Comparison of ENCODE assay signal across 16 cellular contexts in the genomic region with DNA sequence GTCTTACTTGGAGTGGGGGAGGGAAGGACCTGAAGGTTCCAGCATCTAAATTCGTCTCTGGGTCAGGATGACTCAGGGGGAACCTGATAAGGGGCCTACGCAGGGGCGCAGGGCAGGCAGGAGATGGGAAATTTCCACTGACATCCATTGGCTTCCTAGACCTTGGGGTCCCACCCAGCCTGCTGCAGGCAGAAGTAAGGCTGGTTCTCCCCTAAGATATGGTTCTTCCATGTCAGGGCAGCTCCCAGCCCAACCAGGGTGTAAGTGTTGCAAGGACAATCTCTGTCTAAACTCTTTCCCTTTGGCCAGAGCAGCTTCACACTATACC. TPM values are rescaled to one million over a fixed set of nuclear protein-coding genes. Genes with fewer than 3 reads are reported as not detected.
DNase-seq lines count a peak whose midpoint lies in the region; ATAC-seq and TF ChIP-seq lines count a peak whose summit lies in the region.
"Had no signal": no experiment of that assay in that cellular context is flagged by ENCODE, and none has a peak within 500 bp of the region (broad histone marks: within the 10 kb centered on the region; RNA-seq: fewer than 3 reads in every experiment).

No MANE protein-coding gene starts in this region.

- intact Hi-C loops in left lung (cut with DNase I), result no loop called here

- peaks cover 28% of the 10 kb centered on the region for H3K27me3 Mint-ChIP-seq in GM23338 (ENCODE audit: insufficient read depth, low read depth, poor library complexity)
- no peaks in the 10 kb centered on the region for H3K27me3 Mint-ChIP-seq in central memory CD8-positive, alpha-beta T cell

- 41 to 59% methylated on average over 2 to 3 of the region's 3 CpGs for WGBS in mesodermal cell (ENCODE audit: insufficient coverage in 2 of 2), 2 experiments

- peaks cover 39% of the 10 kb centered on the region for H3K4me1 Mint-ChIP-seq in GM23338
- peaks cover 6% of the 10 kb centered on the region for H3K4me1 Mint-ChIP-seq in central memory CD8-positive, alpha-beta T cell

- H3K9me3 ChIP-seq in mesodermal cell (ENCODE audit: control insufficient read depth, low read length) (no peaks in the 10 kb centered on the region), subcutaneous abdominal adipose tissue (ENCODE audit: control insufficient read depth in 5 of 5, low read length in 5 of 5) (no peaks in the 10 kb centered on the region), left lung (no peaks in the 10 kb centered on the region)
- H3K9me3 ChIP-seq: BLaER1 treated with 17β-estradiol and CSF1 and Interleukin-3, amounts not matched to agents 10 nM and 100 nM had no signal

- peaks cover 30% of the 10 kb centered on the region for H3K27me3 ChIP-seq in GM23338 (ENCODE audit: insufficient read depth)
- no peaks in the 10 kb centered on the region for H3K27me3 ChIP-seq in subcutaneous abdominal adipose tissue (ENCODE audit: control insufficient read depth in 5 of 5, insufficient read depth in 4 of 5, low read length in 5 of 5)
- H3K27me3 ChIP-seq in left lung, result peaks cover 0 to 35% of the 10 kb centered on the region in 2 donors

- no peaks in the 10 kb centered on the region; the same call in 1 of the 2 replicates for H3K79me2 ChIP-seq in GM23338 (replicated peaks; ENCODE audit: insufficient read depth)

- TF ChIP-seq CTCF in GM23338 (conservative IDR thresholded peaks at IDR 0.05; ENCODE audit: low read depth in 2 of 2) (no peak), left lung (IDR thresholded peaks at IDR 0.05) (no peak)

- H3K27ac ChIP-seq in GM23338 (ENCODE audit: low read depth) (no peak overlapping the region), mesodermal cell (ENCODE audit: low read depth, low read length, severe bottlenecking) (peak overlapping the region; percentile 83), subcutaneous abdominal adipose tissue (ENCODE audit: low read depth, low read length) (peak overlapping the region; percentile 35), left lung (peak overlapping the region in 1 of 2 donors; percentile 30)
- H3K27ac ChIP-seq: BLaER1 treated with 17β-estradiol and CSF1 and Interleukin-3, amounts not matched to agents 10 nM and 100 nM had no signal

- H3K9me2 ChIP-seq in GM23338 (ENCODE audit: insufficient read depth), result peaks cover 6% of the 10 kb centered on the region; the same call in 1 of the 2 replicates

- H3K4me1 ChIP-seq in GM23338 (ENCODE audit: insufficient read depth), result peaks cover 31% of the 10 kb centered on the region
- peaks cover 21% of the 10 kb centered on the region for H3K4me1 ChIP-seq in mesodermal cell (ENCODE audit: control insufficient read depth, insufficient read depth, low read length, poor library complexity, severe bottlenecking)
- H3K4me1 ChIP-seq in subcutaneous abdominal adipose tissue (ENCODE audit: control insufficient read depth in 5 of 5, insufficient read depth in 5 of 5, low read length in 5 of 5), result peaks cover 3 to 42% (median 33%) of the 10 kb centered on the region in 5 donors
- H3K4me1 ChIP-seq in left lung, result peaks cover 7 to 19% of the 10 kb centered on the region in 2 donors

- no peaks in the 10 kb centered on the region for H4K20me1 ChIP-seq in GM23338 (replicated peaks; ENCODE audit: insufficient read depth)
- H4K20me1 ChIP-seq: BLaER1 treated with 17β-estradiol and CSF1 and Interleukin-3, amounts not matched to agents 10 nM and 100 nM had no signal

- H3K36me3 Mint-ChIP-seq in GM23338 (ENCODE audit: low read depth), result peaks cover 7% of the 10 kb centered on the region; the same call in 2 of the 3 replicates
- H3K36me3 Mint-ChIP-seq in central memory CD8-positive, alpha-beta T cell (ENCODE audit: insufficient read depth), result peaks cover 5% of the 10 kb centered on the region

- no peak overlapping the region for H3K27ac Mint-ChIP-seq in GM23338
- peak overlapping the region; percentile 50 for H3K27ac Mint-ChIP-seq in central memory CD8-positive, alpha-beta T cell (ENCODE audit: low read depth)
- H3K27ac Mint-ChIP-seq: activated CD4-positive, alpha-beta T cell treated with anti-CD3 and anti-CD28 coated beads for 36 hours had no signal

- H3K4me3 Mint-ChIP-seq in GM23338, result peak overlapping the region; percentile 52; the same call in 2 of the 3 replicates
- H3K4me3 Mint-ChIP-seq in central memory CD8-positive, alpha-beta T cell, result peak overlapping the region; percentile 88
- H3K4me3 Mint-ChIP-seq: activated CD4-positive, alpha-beta T cell treated with anti-CD3 and anti-CD28 coated beads for 36 hours had no signal

- H3K4me3 ChIP-seq in GM23338 (peak overlapping the region; percentile 70), mesodermal cell (ENCODE audit: extremely low read depth, insufficient read depth, low read length, poor library complexity, severe bottlenecking) (no peak overlapping the region), subcutaneous abdominal adipose tissue (ENCODE audit: low read depth in 1 of 5, low read length in 5 of 5) (no peak overlapping the region), left lung (no peak overlapping the region)
- H3K4me3 ChIP-seq: BLaER1 treated with 17β-estradiol and CSF1 and Interleukin-3, amounts not matched to agents 10 nM and 100 nM had no signal

- peak overlapping the region; percentile 97 for H3K4me2 ChIP-seq in GM23338
- H3K4me2 ChIP-seq: BLaER1 treated with 17β-estradiol and CSF1 and Interleukin-3, amounts not matched to agents 10 nM and 100 nM had no signal

- H3K9me3 Mint-ChIP-seq in GM23338, result no peaks in the 10 kb centered on the region; the same call in 2 of the 3 replicates
- no peaks in the 10 kb centered on the region for H3K9me3 Mint-ChIP-seq in central memory CD8-positive, alpha-beta T cell

- peaks cover 7% of the 10 kb centered on the region; the same call in 1 of the 2 replicates for H3F3A ChIP-seq in GM23338 (replicated peaks; ENCODE audit: low read depth)

- peak overlapping the region; percentile 72 for H2AFZ ChIP-seq in GM23338

- H3K36me3 ChIP-seq in GM23338 (ENCODE audit: insufficient read depth), result no peaks in the 10 kb centered on the region
- peaks cover 3% of the 10 kb centered on the region for H3K36me3 ChIP-seq in mesodermal cell (ENCODE audit: control insufficient read depth, insufficient read depth, low read length)
- H3K36me3 ChIP-seq in subcutaneous abdominal adipose tissue (ENCODE audit: control insufficient read depth in 5 of 5, insufficient read depth in 5 of 5, low read length in 5 of 5), result peaks cover 0 to 5% (median under 1%) of the 10 kb centered on the region in 5 donors
- no peaks in the 10 kb centered on the region for H3K36me3 ChIP-seq in left lung
- H3K36me3 ChIP-seq: BLaER1 treated with 17β-estradiol and CSF1 and Interleukin-3, amounts not matched to agents 10 nM and 100 nM had no signal

- ATAC-seq in GM23338, result no peak
- ATAC-seq in central memory CD8-positive, alpha-beta T cell (replicated peaks; ENCODE audit: extremely low read depth, poor library complexity, severe bottlenecking), result no peak
- ATAC-seq in left lung, result no peak
- no peak for ATAC-seq in HG03457 (IDR thresholded peaks at IDR 0.05; ENCODE audit: unreplicated experiment)
- ATAC-seq: activated CD4-positive, alpha-beta T cell treated with anti-CD3 and anti-CD28 coated beads for 36 hours had no signal

- DNase-seq in GM23338 (ENCODE audit: low spot score), result peak; percentile 37
- DNase-seq in central memory CD8-positive, alpha-beta T cell (ENCODE audit: low spot score in 2 of 2), result no peak
- no peak for DNase-seq in glomerular visceral epithelial cell (ENCODE audit: extremely low spot score)
- DNase-seq in stimulated activated CD8-positive, alpha-beta memory T cell treated with anti-CD3 and anti-CD28 coated beads, Interleukin-4, amount 100 ng/mL, for 48 hours, result no peak
- DNase-seq in left lung, result no peak
- DNase-seq: activated CD4-positive, alpha-beta T cell treated with anti-CD3 and anti-CD28 coated beads for 36 hours; activated effector memory CD4-positive, alpha-beta T cell treated with anti-CD3 and anti-CD28 coated beads, Interleukin-2, amount 50 U/mL, for 16 hours; NCI-H1417 had no signal

- H3K9ac ChIP-seq in subcutaneous abdominal adipose tissue (ENCODE audit: low read length in 5 of 5), result no peak overlapping the region
- H3K9ac ChIP-seq: BLaER1 treated with 17β-estradiol and CSF1 and Interleukin-3, amounts not matched to agents 10 nM and 100 nM had no signal

TF ChIP-seq in GM23338, 12 proteins besides CTCF, POLR2A, EP300 and RAD21 (continues in another document):
- TF ChIP-seq EZH2 (IDR thresholded peaks at IDR 0.05; ENCODE audit: low read depth, unreplicated experiment), result no peak
- no peak for TF ChIP-seq NANOG (IDR thresholded peaks at IDR 0.05; ENCODE audit: borderline replicate concordance)
- TF ChIP-seq JUNB (IDR thresholded peaks at IDR 0.05; ENCODE audit: unreplicated experiment), result no peak
- no peak for TF ChIP-seq POLR2AphosphoS5 (IDR thresholded peaks at IDR 0.05; ENCODE audit: low read depth)

RNA-seq across cellular contexts. Expression of a gene that starts 2.1 kb away (rescaled TPM):
- total RNA-seq in GM23338 (2014; rRNA removed; shearing (Covaris generic)), result 15.2 and 20.6 TPM in 2 replicates
- 8.8 and 10.5 TPM in 2 replicates for polyA plus RNA-seq in GM23338 (2016; fragmentation: Nextera tagmentation; extraction: Ambion mirVana)
- polyA plus RNA-seq in mesodermal cell (2013, experiment 1 of 2), result 119 TPM
- 107 TPM for polyA plus RNA-seq in mesodermal cell (2013, experiment 2 of 2)
- total RNA-seq in left lung, result 10 to 100 TPM; 25.6 to 44.2 TPM

RNA-seq across cellular contexts. Expression of a gene that starts 3.1 kb away (rescaled TPM):
- total RNA-seq in GM23338 (2014; rRNA removed; shearing (Covaris generic)), result not detected in 2 replicates
- polyA plus RNA-seq in GM23338 (2016; fragmentation: Nextera tagmentation; extraction: Ambion mirVana), result not detected in 2 replicates
- not detected for polyA plus RNA-seq in mesodermal cell (2013, experiment 1 of 2)
- not detected for polyA plus RNA-seq in mesodermal cell (2013, experiment 2 of 2)
- not detected for total RNA-seq in left lung
- total RNA-seq: activated CD4-positive, alpha-beta T cell treated with anti-CD3 and anti-CD28 coated beads for 36 hours; chondrocyte; SK-MEL-5 had no signal

RNA-seq across cellular contexts. Expression of a gene that starts 7.7 kb away (rescaled TPM):
- total RNA-seq in GM23338 (2014; rRNA removed; shearing (Covaris generic)), result not detected in 2 replicates
- not detected in 2 replicates for polyA plus RNA-seq in GM23338 (2016; fragmentation: Nextera tagmentation; extraction: Ambion mirVana)
- polyA plus RNA-seq in mesodermal cell (2013, experiment 1 of 2), result not detected
- not detected for polyA plus RNA-seq in mesodermal cell (2013, experiment 2 of 2)
- total RNA-seq in left lung, result not detected
- total RNA-seq: activated CD4-positive, alpha-beta T cell treated with anti-CD3 and anti-CD28 coated beads for 36 hours; chondrocyte; sciatic nerve; SK-MEL-5 had no signal
- polyA plus RNA-seq: liver had no signal

RNA-seq across cellular contexts. Expression of a gene that starts 15.2 kb away (rescaled TPM):
- total RNA-seq in GM23338 (2014; rRNA removed; shearing (Covaris generic)), result not detected in 2 replicates
- polyA plus RNA-seq in GM23338 (2016; fragmentation: Nextera tagmentation; extraction: Ambion mirVana), result not detected in 2 replicates
- not detected for polyA plus RNA-seq in mesodermal cell (2013, experiment 1 of 2)
- polyA plus RNA-seq in mesodermal cell (2013, experiment 2 of 2), result not detected
- not detected for total RNA-seq in left lung
- total RNA-seq: activated CD4-positive, alpha-beta T cell treated with anti-CD3 and anti-CD28 coated beads for 36 hours; chondrocyte; sciatic nerve; SK-MEL-5 had no signal

RNA-seq across cellular contexts. Expression of a gene that starts 27.9 kb away (rescaled TPM):
- not detected in 2 replicates for total RNA-seq in GM23338 (2014; rRNA removed; shearing (Covaris generic))
- polyA plus RNA-seq in GM23338 (2016; fragmentation: Nextera tagmentation; extraction: Ambion mirVana), result not detected in 2 replicates
- 13.0 TPM for polyA plus RNA-seq in mesodermal cell (2013, experiment 1 of 2)
- polyA plus RNA-seq in mesodermal cell (2013, experiment 2 of 2), result 25.4 TPM
- under 1 TPM in 1 of 2 donors, not detected in 1; 0.35 TPM for total RNA-seq in left lung
- total RNA-seq: chondrocyte, sciatic nerve, SK-MEL-5 had no signal
